Comparison of ENCODE assay signal across 25 cellular contexts in the genomic region with DNA sequence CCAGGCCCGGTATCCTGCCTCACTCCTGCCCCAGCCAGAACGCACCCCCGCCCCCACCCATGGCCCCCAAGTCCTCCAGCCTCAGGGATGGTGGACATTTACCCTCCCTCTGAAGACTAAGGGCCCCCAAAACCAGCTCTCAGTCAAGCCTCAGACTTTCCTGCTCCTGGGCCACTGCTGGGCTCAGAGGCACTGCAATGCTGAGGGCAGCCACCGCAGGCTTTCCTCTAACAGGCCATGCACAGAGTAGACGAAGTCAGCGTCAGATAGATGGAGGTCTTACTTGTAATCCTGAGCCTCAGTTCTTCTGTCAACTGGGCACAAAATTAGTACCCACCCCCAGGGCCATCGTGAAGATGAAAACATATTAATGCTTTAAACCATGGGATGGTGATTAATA.
A peak's percentile ranks its signal among the peaks of the same experiment; 100 is the strongest.
DNase-seq lines count a peak whose midpoint lies in the region; ATAC-seq, FAIRE-seq and TF ChIP-seq lines count a peak whose summit lies in the region.
"Had no signal": no experiment of that assay in that cellular context is flagged by ENCODE, and none has a peak within 500 bp of the region (broad histone marks: within the 10 kb centered on the region; RNA-seq: fewer than 3 reads in every experiment).

No MANE protein-coding gene starts in this region.

- no peaks in the 10 kb centered on the region for H3K79me1 ChIP-seq in mesenchymal stem cell (replicated peaks; ENCODE audit: low read length, poor library complexity, severe bottlenecking)

- no peaks in the 10 kb centered on the region for H3K9me3 ChIP-seq in HepG2 (ENCODE audit: low read length)
- H3K9me3 ChIP-seq in right lobe of liver, result no peaks in the 10 kb centered on the region
- no peaks in the 10 kb centered on the region for H3K9me3 ChIP-seq in ascending aorta
- no peaks in the 10 kb centered on the region for H3K9me3 ChIP-seq in thoracic aorta
- no peaks in the 10 kb centered on the region for H3K9me3 ChIP-seq in mesenchymal stem cell (ENCODE audit: control insufficient read depth, low read length)
- H3K9me3 ChIP-seq: BE2C had no signal

- ATAC-seq in HepG2, result peak; percentile 42; the same call in 2 of the 3 replicates
- no peak for ATAC-seq in right lobe of liver
- ATAC-seq in thoracic aorta (ENCODE audit: insufficient number of reproducible peaks, low FRiP score, low read depth), result no peak
- ATAC-seq in SK-N-SH treated with all-trans-retinoic acid at 6 μM for 48 hours, result no peak
- ATAC-seq: HCT116 had no signal

- H3K4me2 ChIP-seq in HepG2 (ENCODE audit: low read depth, low read length), result no peak overlapping the region
- H3K4me2 ChIP-seq in mesenchymal stem cell (ENCODE audit: low read length, poor library complexity, severe bottlenecking), result no peak overlapping the region

- no peak for TF ChIP-seq EP300 in HepG2 (IDR thresholded peaks at IDR 0.05; ENCODE audit: low read depth in 2 of 2, low read length in 2 of 2)
- no peak for TF ChIP-seq EP300 in HepG2 (CRISPR knock-in tag; IDR thresholded peaks at IDR 0.05; ENCODE audit: borderline replicate concordance)

- H3K9ac ChIP-seq in HepG2 (ENCODE audit: insufficient read depth, low read depth, low read length) (no peak overlapping the region), mesenchymal stem cell (ENCODE audit: low read length) (no peak overlapping the region)
- H3K9ac ChIP-seq: GM23248 had no signal

- no peak overlapping the region for H2BK12ac ChIP-seq in mesenchymal stem cell (ENCODE audit: low read length in 2 of 2)

- in situ Hi-C loops in HepG2 (cut with HindIII; ENCODE audit: extremely low pct_ligation_motif_present, low pct_unique_long_range_greater_than_20kb), result no loop called here

- no peaks in the 10 kb centered on the region for H4K20me1 ChIP-seq in HepG2 (ENCODE audit: insufficient read depth, low read length)

- no peak overlapping the region for H3K4me3 ChIP-seq in HepG2 (replicated peaks in 1 of 3; ENCODE audit: insufficient read depth in 1 of 3, low read depth in 2 of 3, low read length in 3 of 3)
- no peak overlapping the region for H3K4me3 ChIP-seq in right lobe of liver
- H3K4me3 ChIP-seq in ascending aorta, result no peak overlapping the region
- H3K4me3 ChIP-seq in thoracic aorta, result no peak overlapping the region
- H3K4me3 ChIP-seq in mesenchymal stem cell (ENCODE audit: insufficient read depth in 1 of 2, low read depth in 1 of 2, low read length in 2 of 2), result no peak overlapping the region
- H3K4me3 ChIP-seq: GM23248 had no signal

- intact Hi-C loops in HepG2 (cut with micrococcal nuclease; ENCODE audit: unreplicated experiment) (no loop called here), right lobe of liver (cut with DNase I) (no loop called here), ascending aorta (cut with DNase I) (no loop called here)

- no TSS peak for BruUV-seq in HepG2 (replicated peaks; lab: Mats Ljungman, UMichigan)

- no peak overlapping the region for H3K4me3 Mint-ChIP-seq in activated T-cell treated with anti-CD3 and anti-CD28 coated beads, Interleukin-2, amount 50 U/mL, for 24 hours
- H3K4me3 Mint-ChIP-seq: CD4-positive, CD25-positive, alpha-beta regulatory T cell; CD8-positive, alpha-beta memory T cell; HFFc6 had no signal

- no peak for TF ChIP-seq CTCF in HepG2 (CRISPR knock-in tag; IDR thresholded peaks at IDR 0.05)
- no peak for TF ChIP-seq CTCF in right lobe of liver (IDR thresholded peaks at IDR 0.05)
- no peak for TF ChIP-seq CTCF in ascending aorta (IDR thresholded peaks at IDR 0.05)
- TF ChIP-seq CTCF in thoracic aorta (IDR thresholded peaks at IDR 0.05), result no peak

- H3K27me3 Mint-ChIP-seq in activated T-cell treated with anti-CD3 and anti-CD28 coated beads, Interleukin-2, amount 50 U/mL, for 24 hours, result peaks cover 2% of the 10 kb centered on the region

- no peak overlapping the region for H2BK5ac ChIP-seq in mesenchymal stem cell (ENCODE audit: low read depth, low read length, poor library complexity, severe bottlenecking)

- no peak overlapping the region for H3K4ac ChIP-seq in mesenchymal stem cell (ENCODE audit: low read depth in 1 of 2, low read length in 2 of 2)

- no peaks in the 10 kb centered on the region for H3K36me3 ChIP-seq in HepG2 (replicated peaks in 1 of 2; ENCODE audit: control insufficient read depth in 1 of 2, insufficient read depth in 2 of 2, low read length in 2 of 2)
- H3K36me3 ChIP-seq in right lobe of liver, result no peaks in the 10 kb centered on the region
- H3K36me3 ChIP-seq in ascending aorta, result no peaks in the 10 kb centered on the region
- no peaks in the 10 kb centered on the region for H3K36me3 ChIP-seq in thoracic aorta
- no peaks in the 10 kb centered on the region for H3K36me3 ChIP-seq in mesenchymal stem cell (ENCODE audit: control insufficient read depth in 1 of 2, insufficient read depth in 2 of 2, low read depth in 1 of 2, low read length in 2 of 2)
- H3K36me3 ChIP-seq: BE2C had no signal

- H4K91ac ChIP-seq in mesenchymal stem cell (ENCODE audit: low read length), result no peak overlapping the region

- CTCF ChIA-PET in HepG2 (lab: Yijun Ruan, JAX; ENCODE audit: low intra/inter-chr PET ratio, low total read pairs), result no interaction called here

- H3K18ac ChIP-seq in mesenchymal stem cell (ENCODE audit: low read depth in 1 of 2, low read length in 2 of 2), result no peak overlapping the region

- DNase-seq in HepG2 (ENCODE audit: low spot score), result no peak
- no peak for DNase-seq in right lobe of liver
- peak in 1 of 2 donors; percentile 40 for DNase-seq in ascending aorta (ENCODE audit: low spot score in 2 of 2)
- DNase-seq in thoracic aorta (ENCODE audit: low spot score), result no peak
- DNase-seq in activated T-cell treated with anti-CD3 and anti-CD28 coated beads, Interleukin-2, amount 50 U/mL, for 24 hours, result no peak
- DNase-seq in mesenchymal stem cell, result no peak
- DNase-seq: ACHN; BE2C; C1 segment of cervical spinal cord; CD4-positive, CD25-positive, alpha-beta regulatory T cell; CD8-positive, alpha-beta memory T cell; COR-L47; DMS 273 treated with DMSO at 0.1 percent for 48 hours; DMS79; GDM1; GM23248; HFFc6; IMR-90 had no signal

- no peak for TF ChIP-seq RAD21 in HepG2 (CRISPR knock-in tag; IDR thresholded peaks at IDR 0.05)

- no peak for TF ChIP-seq POLR2A in HepG2 (IDR thresholded peaks at IDR 0.05; ENCODE audit: insufficient read depth in 1 of 2, low read depth in 2 of 2, low read length in 2 of 2)
- TF ChIP-seq POLR2A in right lobe of liver (IDR thresholded peaks at IDR 0.05), result no peak

- H3K4me1 ChIP-seq in HepG2 (ENCODE audit: insufficient read depth, low read length) (no peaks in the 10 kb centered on the region), right lobe of liver (no peaks in the 10 kb centered on the region), ascending aorta (peaks cover 8 to 53% of the 10 kb centered on the region in 2 donors), thoracic aorta (ENCODE audit: control insufficient read depth in 1 of 2, low read depth in 2 of 2) (peaks cover 20 to 84% of the 10 kb centered on the region in 2 donors), mesenchymal stem cell (ENCODE audit: control insufficient read depth, insufficient read depth, low read depth, low read length) (peaks cover 13% of the 10 kb centered on the region)
- H3K4me1 ChIP-seq: BE2C had no signal

- no peak overlapping the region for H2BK120ac ChIP-seq in mesenchymal stem cell (ENCODE audit: low read depth, low read length)

- H3K4me1 Mint-ChIP-seq in activated T-cell treated with anti-CD3 and anti-CD28 coated beads, Interleukin-2, amount 50 U/mL, for 24 hours (ENCODE audit: low read depth), result no peaks in the 10 kb centered on the region
- H3K4me1 Mint-ChIP-seq: CD4-positive, CD25-positive, alpha-beta regulatory T cell; CD8-positive, alpha-beta memory T cell had no signal

- no peak overlapping the region for H3K14ac ChIP-seq in mesenchymal stem cell (ENCODE audit: low read length in 2 of 2)

- H3K9me3 Mint-ChIP-seq in activated T-cell treated with anti-CD3 and anti-CD28 coated beads, Interleukin-2, amount 50 U/mL, for 24 hours, result no peaks in the 10 kb centered on the region
- H3K9me3 Mint-ChIP-seq: CD8-positive, alpha-beta memory T cell; HFFc6 had no signal

- POLR2A ChIA-PET in HepG2 (lab: Yijun Ruan, JAX), result no interaction called here

- H2AFZ ChIP-seq in HepG2 (ENCODE audit: low read length) (no peak overlapping the region), mesenchymal stem cell (ENCODE audit: low read depth, low read length) (no peak overlapping the region)
- H2AFZ ChIP-seq: GM23248 had no signal

- FAIRE-seq in HepG2 (lab: Jason Lieb, UNC), result no peak
- FAIRE-seq: A204.1, GM12892, GM18507, H54 had no signal

- no peak overlapping the region for H3K27ac ChIP-seq in HepG2 (ENCODE audit: extremely low read length, insufficient read depth, low read length)
- no peak overlapping the region for H3K27ac ChIP-seq in right lobe of liver
- peak overlapping the region; percentile 82 to 89 for H3K27ac ChIP-seq in ascending aorta
- H3K27ac ChIP-seq in thoracic aorta, result peak overlapping the region; percentile 73 to 86
- H3K27ac ChIP-seq in mesenchymal stem cell (ENCODE audit: low read length, poor library complexity, severe bottlenecking), result no peak overlapping the region
- H3K27ac ChIP-seq: GM23248, HL-60 had no signal

- H2BK15ac ChIP-seq in mesenchymal stem cell (ENCODE audit: low read depth, poor library complexity, severe bottlenecking), result no peak overlapping the region

- H3K23ac ChIP-seq in mesenchymal stem cell (ENCODE audit: low read length in 2 of 2), result no peak overlapping the region

- peaks cover 0 to 21% of the 10 kb centered on the region in 2 experiments; a peak in 3 of 5 replicates for H3K27me3 ChIP-seq in HepG2 (ENCODE audit: control insufficient read depth in 1 of 2, insufficient read depth in 2 of 2, low read length in 2 of 2)
- H3K27me3 ChIP-seq in right lobe of liver, result no peaks in the 10 kb centered on the region
- no peaks in the 10 kb centered on the region for H3K27me3 ChIP-seq in ascending aorta
- no peaks in the 10 kb centered on the region for H3K27me3 ChIP-seq in thoracic aorta (replicated peaks; ENCODE audit: insufficient read depth)
- peaks cover 0 to 22% of the 10 kb centered on the region in 2 experiments for H3K27me3 ChIP-seq in mesenchymal stem cell (ENCODE audit: control insufficient read depth in 1 of 2, insufficient read depth in 1 of 2, low read length in 2 of 2)
- H3K27me3 ChIP-seq: BE2C had no signal

- no peak overlapping the region for H4K8ac ChIP-seq in mesenchymal stem cell (ENCODE audit: low read length)

- H3K79me2 ChIP-seq in HepG2 (ENCODE audit: insufficient read depth, low read length), result no peaks in the 10 kb centered on the region

- no peak overlapping the region for H2AK5ac ChIP-seq in mesenchymal stem cell (ENCODE audit: low read length, severe bottlenecking)

- no peaks in the 10 kb centered on the region for H3K36me3 Mint-ChIP-seq in activated T-cell treated with anti-CD3 and anti-CD28 coated beads, Interleukin-2, amount 50 U/mL, for 24 hours (ENCODE audit: low read depth)
- H3K36me3 Mint-ChIP-seq: CD4-positive, CD25-positive, alpha-beta regulatory T cell; CD8-positive, alpha-beta memory T cell had no signal

- no peak overlapping the region for H3K27ac Mint-ChIP-seq in activated T-cell treated with anti-CD3 and anti-CD28 coated beads, Interleukin-2, amount 50 U/mL, for 24 hours
- H3K27ac Mint-ChIP-seq: CD4-positive, CD25-positive, alpha-beta regulatory T cell; HFFc6 had no signal

- 10% methylated on average over 7 of the region's 7 CpGs for WGBS in HepG2 (ENCODE audit: low lambda C conversion rate)
- 80% methylated on average over 6 of the region's 7 CpGs for WGBS in right lobe of liver (ENCODE audit: insufficient coverage, low coverage, low lambda C conversion rate, missing lambda C conversion rate)
- 96% methylated on average over 6 of the region's 7 CpGs for WGBS in mesenchymal stem cell

Comparison
In these comparisons a context has a peak if more than half of its experiments do, and no peak if none do; other contexts are left out.
1. H3K27ac ChIP-seq: peak in ascending aorta (2 of 2) and thoracic aorta (2 of 2); none in HepG2 (single experiment), right lobe of liver (0 of 3) and mesenchymal stem cell (single experiment).